ENCODE assay signal across 19 cellular contexts in genomic region chr7:155953781-155954549, GRCh38.
DNase-seq lines count a peak whose midpoint lies in the region; ATAC-seq and TF ChIP-seq lines count a peak whose summit lies in the region.
"Had no signal": no experiment of that assay in that cellular context is flagged by ENCODE, and none has a peak within 500 bp of the region (broad histone marks: within the 10 kb centered on the region; RNA-seq: fewer than 3 reads in every experiment).

No MANE protein-coding gene starts in this region.

- H3K36me3 Mint-ChIP-seq in Caco-2 (ENCODE audit: insufficient read depth, unreplicated experiment), result no peaks in the 10 kb centered on the region
- no peaks in the 10 kb centered on the region for H3K36me3 Mint-ChIP-seq in endodermal cell (ENCODE audit: low read depth)
- H3K36me3 Mint-ChIP-seq: activated naive CD8-positive, alpha-beta T cell treated with anti-CD3 and anti-CD28 coated beads for 36 hours had no signal

- H3K27ac ChIP-seq in endodermal cell (ENCODE audit: low read depth, low read length) (no peak overlapping the region), osteoblast (ENCODE audit: low read depth, low read length) (no peak overlapping the region)
- H3K27ac ChIP-seq: BLaER1 treated with 17β-estradiol and CSF1 and Interleukin-3, amounts not matched to agents 10 nM and 100 nM; epithelial cell of prostate; lower lobe of right lung had no signal

- H3K4me3 Mint-ChIP-seq in Caco-2 (ENCODE audit: unreplicated experiment), result no peak overlapping the region
- no peak overlapping the region for H3K4me3 Mint-ChIP-seq in endodermal cell
- H3K4me3 Mint-ChIP-seq: activated naive CD8-positive, alpha-beta T cell treated with anti-CD3 and anti-CD28 coated beads for 36 hours; activated T-helper 17 cell treated with anti-CD3 and anti-CD28 coated beads, Interleukin-2, amount 50 U/mL, for 72 hours; central memory CD8-positive, alpha-beta T cell had no signal

- DNase-seq in Caco-2, result peak; percentile 73 to 76
- DNase-seq in HuH-7 (ENCODE audit: low spot score), result peak; percentile 79
- no peak for DNase-seq in endodermal cell
- peak; percentile 67 for DNase-seq in osteoblast (ENCODE audit: insufficient read length, low spot score, missing footprints)
- no peak for DNase-seq in activated naive CD4-positive, alpha-beta T cell treated with anti-CD3 and anti-CD28 coated beads, Interleukin-2, amount 50 U/mL, for 16 hours
- DNase-seq in islet precursor cell, result no peak
- DNase-seq in AG08396 (ENCODE audit: low spot score), result no peak
- DNase-seq: ACHN; activated CD4-positive, alpha-beta T cell treated with anti-CD3 and anti-CD28 coated beads, Interleukin-2, amount 50 U/mL, for 1 hour; activated naive CD8-positive, alpha-beta T cell treated with anti-CD3 and anti-CD28 coated beads for 36 hours; GDM1; lower lobe of right lung; NCI-H526 treated with DMSO at 0.1 percent for 48 hours; stimulated activated CD8-positive, alpha-beta memory T cell treated with anti-CD3 and anti-CD28 coated beads, Interleukin-4, amount 100 ng/mL, for 48 hours had no signal

- POLR2A ChIA-PET in Caco-2 (lab: Charles Lee), result no interaction called here

- H3K4me3 ChIP-seq in Caco-2 (ENCODE audit: low read depth, low read length) (no peak overlapping the region), endodermal cell (ENCODE audit: low read length) (no peak overlapping the region), osteoblast (ENCODE audit: insufficient read depth, low read length) (no peak overlapping the region)
- H3K4me3 ChIP-seq: BLaER1 treated with 17β-estradiol and CSF1 and Interleukin-3, amounts not matched to agents 10 nM and 100 nM; lower lobe of right lung had no signal

- WGBS in endodermal cell (ENCODE audit: insufficient coverage in 1 of 2, insufficient read length in 1 of 2), 2 experiments, result 86 to 94% methylated on average over 15 to 19 of the region's 19 CpGs

- BruUV-seq in Caco-2 (replicated peaks; lab: Mats Ljungman, UMichigan), result no TSS peak

- intact Hi-C loops in Caco-2 (cut with micrococcal nuclease; ENCODE audit: unreplicated experiment), result loop anchor here (1.0 kb wide), 1 partner anchor 139 kb away; no protein-coding TSS in a partner anchor

- peaks cover 10% of the 10 kb centered on the region for H3K9me3 Mint-ChIP-seq in Caco-2 (ENCODE audit: unreplicated experiment)
- H3K9me3 Mint-ChIP-seq in endodermal cell, result no peaks in the 10 kb centered on the region
- H3K9me3 Mint-ChIP-seq: activated naive CD8-positive, alpha-beta T cell treated with anti-CD3 and anti-CD28 coated beads for 36 hours; activated T-helper 17 cell treated with anti-CD3 and anti-CD28 coated beads, Interleukin-2, amount 50 U/mL, for 72 hours; central memory CD8-positive, alpha-beta T cell had no signal

- peaks cover 13% of the 10 kb centered on the region for H3K4me1 ChIP-seq in Caco-2
- H3K4me1 ChIP-seq in endodermal cell (ENCODE audit: control insufficient read depth, insufficient read depth, low read length), result no peaks in the 10 kb centered on the region
- H3K4me1 ChIP-seq in osteoblast (ENCODE audit: insufficient read depth, low read length), result peaks cover 5% of the 10 kb centered on the region
- H3K4me1 ChIP-seq: BLaER1 treated with 17β-estradiol and CSF1 and Interleukin-3, amounts not matched to agents 10 nM and 100 nM; lower lobe of right lung had no signal

- CTCF ChIA-PET in Caco-2 (lab: Charles Lee), result no interaction called here

- no peaks in the 10 kb centered on the region for H4K20me1 ChIP-seq in osteoblast (ENCODE audit: insufficient read depth, low read length)
- H4K20me1 ChIP-seq: BLaER1 treated with 17β-estradiol and CSF1 and Interleukin-3, amounts not matched to agents 10 nM and 100 nM had no signal

- H3K27ac Mint-ChIP-seq in Caco-2 (ENCODE audit: unreplicated experiment) (peak overlapping the region; percentile 61), endodermal cell (no peak overlapping the region)
- H3K27ac Mint-ChIP-seq: activated naive CD8-positive, alpha-beta T cell treated with anti-CD3 and anti-CD28 coated beads for 36 hours; activated T-helper 17 cell treated with anti-CD3 and anti-CD28 coated beads, Interleukin-2, amount 50 U/mL, for 72 hours had no signal

- H3K27me3 ChIP-seq in Caco-2 (replicated peaks; ENCODE audit: control insufficient read depth, insufficient read depth, low read length) (no peaks in the 10 kb centered on the region), endodermal cell (ENCODE audit: control insufficient read depth, insufficient read depth, low read length, poor library complexity, severe bottlenecking) (peaks cover 20% of the 10 kb centered on the region), osteoblast (ENCODE audit: insufficient read depth, low read length) (no peaks in the 10 kb centered on the region)
- H3K27me3 ChIP-seq: BLaER1 treated with 17β-estradiol and CSF1 and Interleukin-3, amounts not matched to agents 10 nM and 100 nM had no signal

- H3K36me3 ChIP-seq in Caco-2 (ENCODE audit: control insufficient read depth, insufficient read depth, low read length) (no peaks in the 10 kb centered on the region), endodermal cell (ENCODE audit: control insufficient read depth, insufficient read depth, low read length) (no peaks in the 10 kb centered on the region), osteoblast (ENCODE audit: insufficient read depth, low read length) (no peaks in the 10 kb centered on the region)
- H3K36me3 ChIP-seq: BLaER1 treated with 17β-estradiol and CSF1 and Interleukin-3, amounts not matched to agents 10 nM and 100 nM; lower lobe of right lung had no signal

- no peak overlapping the region for H3K9ac ChIP-seq in endodermal cell (ENCODE audit: extremely low read depth, low read length, poor library complexity, severe bottlenecking)
- H3K9ac ChIP-seq: BLaER1 treated with 17β-estradiol and CSF1 and Interleukin-3, amounts not matched to agents 10 nM and 100 nM had no signal

- no peak overlapping the region for H3K4me2 ChIP-seq in osteoblast (ENCODE audit: insufficient read depth, low read length)
- H3K4me2 ChIP-seq: BLaER1 treated with 17β-estradiol and CSF1 and Interleukin-3, amounts not matched to agents 10 nM and 100 nM had no signal

- H3K79me2 ChIP-seq in osteoblast (ENCODE audit: insufficient read depth, low read length), result no peaks in the 10 kb centered on the region

- TF ChIP-seq CTCF in Caco-2 (IDR thresholded peaks at IDR 0.05; ENCODE audit: insufficient read depth in 1 of 2, low read depth in 1 of 2, low read length in 1 of 2, severe bottlenecking in 1 of 2, unreplicated experiment in 1 of 2) (peak in 1 of 2 experiments; percentile 45), endodermal cell (conservative IDR thresholded peaks at IDR 0.05) (peak; percentile 55), osteoblast (IDR thresholded peaks at IDR 0.05; ENCODE audit: extremely low read depth, low read depth, low read length) (no peak)

- no peak for ATAC-seq in GM21367 (IDR thresholded peaks at IDR 0.05; ENCODE audit: unreplicated experiment)
- ATAC-seq: activated T-helper 17 cell treated with anti-CD3 and anti-CD28 coated beads, Interleukin-2, amount 50 U/mL, for 72 hours had no signal

- H3K27me3 Mint-ChIP-seq in Caco-2 (ENCODE audit: insufficient read depth, unreplicated experiment) (no peaks in the 10 kb centered on the region), endodermal cell (ENCODE audit: insufficient read depth) (peaks cover 5% of the 10 kb centered on the region)

- H3K9me3 ChIP-seq in Caco-2 (no peaks in the 10 kb centered on the region), endodermal cell (ENCODE audit: control insufficient read depth, low read length) (no peaks in the 10 kb centered on the region), osteoblast (ENCODE audit: low read depth, low read length) (no peaks in the 10 kb centered on the region)
- H3K9me3 ChIP-seq: BLaER1 treated with 17β-estradiol and CSF1 and Interleukin-3, amounts not matched to agents 10 nM and 100 nM; lower lobe of right lung had no signal

- H3K4me1 Mint-ChIP-seq in Caco-2 (ENCODE audit: low read depth, unreplicated experiment) (peaks cover 21% of the 10 kb centered on the region), endodermal cell (peaks cover 9% of the 10 kb centered on the region)
- H3K4me1 Mint-ChIP-seq: activated naive CD8-positive, alpha-beta T cell treated with anti-CD3 and anti-CD28 coated beads for 36 hours; activated T-helper 17 cell treated with anti-CD3 and anti-CD28 coated beads, Interleukin-2, amount 50 U/mL, for 72 hours; central memory CD8-positive, alpha-beta T cell had no signal

- no peak overlapping the region for H2AFZ ChIP-seq in osteoblast (ENCODE audit: low read length)

Comparison
In these comparisons a context has a peak if more than half of its experiments do, and no peak if none do; other contexts are left out.
1. DNase-seq: peak in Caco-2 (2 of 2), HuH-7 (single experiment) and osteoblast (single experiment); none in endodermal cell (single experiment), activated naive CD4-positive, alpha-beta T cell treated with anti-CD3 and anti-CD28 coated beads, Interleukin-2, amount 50 U/mL, for 16 hours (single experiment), islet precursor cell (single experiment) and AG08396 (single experiment).